1 cellular context compared by ENCODE assay signal in the genomic region with DNA sequence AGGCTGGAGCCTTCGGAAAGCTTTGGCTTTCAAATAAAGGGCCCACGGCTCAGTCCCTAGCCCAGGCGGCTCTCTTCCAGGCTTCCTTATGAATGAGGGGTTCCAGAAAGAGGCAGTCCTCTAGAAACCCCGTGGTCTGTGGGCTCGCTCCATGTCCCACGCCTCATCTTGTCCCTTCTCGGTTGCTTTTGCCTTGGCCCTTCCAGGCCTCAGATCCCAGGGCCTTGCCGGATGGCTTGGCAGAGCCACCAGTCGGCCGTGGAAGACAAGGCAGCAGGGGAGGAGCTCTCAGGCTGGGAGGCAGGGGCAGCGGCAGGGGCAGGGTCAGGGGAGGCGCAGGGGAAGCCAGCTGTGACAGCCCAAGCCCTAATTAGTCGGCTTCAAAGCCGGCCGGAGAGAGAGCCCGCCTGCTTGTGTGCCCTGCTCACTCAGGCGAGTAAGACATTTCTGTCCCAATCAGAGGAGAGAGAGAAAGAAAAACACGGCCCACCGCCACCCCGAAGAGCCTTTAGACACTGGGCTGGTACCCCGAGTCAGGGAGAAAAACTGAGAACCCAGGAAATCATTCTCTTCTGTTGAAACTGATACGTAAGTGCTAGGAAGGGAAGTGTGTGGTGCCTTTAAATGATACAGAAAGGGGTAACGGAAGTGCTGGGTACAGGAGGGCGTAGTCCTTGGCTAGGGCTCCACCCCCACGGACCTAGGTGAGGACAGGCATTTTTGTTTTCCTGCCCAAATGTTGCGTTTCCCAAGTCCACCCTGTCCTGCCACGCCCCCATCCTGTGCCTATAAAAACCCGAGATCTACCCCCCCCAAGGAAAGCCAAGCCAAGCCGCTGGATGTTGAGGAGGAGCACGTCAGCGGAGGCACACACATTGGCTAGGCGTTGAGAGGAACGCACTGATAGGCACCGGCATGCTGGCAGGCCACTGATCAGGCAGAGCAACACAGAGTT.
TF ChIP-seq lines count a peak whose summit lies in the region.

No MANE protein-coding gene starts in this region.

TF ChIP-seq in HepG2, 621 proteins besides CTCF, POLR2A, EP300 and RAD21 (continued from another document):
- TF ChIP-seq, protein P1, sequence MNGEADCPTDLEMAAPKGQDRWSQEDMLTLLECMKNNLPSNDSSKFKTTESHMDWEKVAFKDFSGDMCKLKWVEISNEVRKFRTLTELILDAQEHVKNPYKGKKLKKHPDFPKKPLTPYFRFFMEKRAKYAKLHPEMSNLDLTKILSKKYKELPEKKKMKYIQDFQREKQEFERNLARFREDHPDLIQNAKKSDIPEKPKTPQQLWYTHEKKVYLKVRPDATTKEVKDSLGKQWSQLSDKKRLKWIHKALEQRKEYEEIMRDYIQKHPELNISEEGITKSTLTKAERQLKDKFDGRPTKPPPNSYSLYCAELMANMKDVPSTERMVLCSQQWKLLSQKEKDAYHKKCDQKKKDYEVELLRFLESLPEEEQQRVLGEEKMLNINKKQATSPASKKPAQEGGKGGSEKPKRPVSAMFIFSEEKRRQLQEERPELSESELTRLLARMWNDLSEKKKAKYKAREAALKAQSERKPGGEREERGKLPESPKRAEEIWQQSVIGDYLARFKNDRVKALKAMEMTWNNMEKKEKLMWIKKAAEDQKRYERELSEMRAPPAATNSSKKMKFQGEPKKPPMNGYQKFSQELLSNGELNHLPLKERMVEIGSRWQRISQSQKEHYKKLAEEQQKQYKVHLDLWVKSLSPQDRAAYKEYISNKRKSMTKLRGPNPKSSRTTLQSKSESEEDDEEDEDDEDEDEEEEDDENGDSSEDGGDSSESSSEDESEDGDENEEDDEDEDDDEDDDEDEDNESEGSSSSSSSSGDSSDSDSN (CRISPR knock-in tag; IDR thresholded peaks at IDR 0.05) = peak; percentile 27
- no peak for TF ChIP-seq ZNF691 (CRISPR knock-in tag; IDR thresholded peaks at IDR 0.05; ENCODE audit: borderline replicate concordance, low read depth)
- TF ChIP-seq, protein P2, sequence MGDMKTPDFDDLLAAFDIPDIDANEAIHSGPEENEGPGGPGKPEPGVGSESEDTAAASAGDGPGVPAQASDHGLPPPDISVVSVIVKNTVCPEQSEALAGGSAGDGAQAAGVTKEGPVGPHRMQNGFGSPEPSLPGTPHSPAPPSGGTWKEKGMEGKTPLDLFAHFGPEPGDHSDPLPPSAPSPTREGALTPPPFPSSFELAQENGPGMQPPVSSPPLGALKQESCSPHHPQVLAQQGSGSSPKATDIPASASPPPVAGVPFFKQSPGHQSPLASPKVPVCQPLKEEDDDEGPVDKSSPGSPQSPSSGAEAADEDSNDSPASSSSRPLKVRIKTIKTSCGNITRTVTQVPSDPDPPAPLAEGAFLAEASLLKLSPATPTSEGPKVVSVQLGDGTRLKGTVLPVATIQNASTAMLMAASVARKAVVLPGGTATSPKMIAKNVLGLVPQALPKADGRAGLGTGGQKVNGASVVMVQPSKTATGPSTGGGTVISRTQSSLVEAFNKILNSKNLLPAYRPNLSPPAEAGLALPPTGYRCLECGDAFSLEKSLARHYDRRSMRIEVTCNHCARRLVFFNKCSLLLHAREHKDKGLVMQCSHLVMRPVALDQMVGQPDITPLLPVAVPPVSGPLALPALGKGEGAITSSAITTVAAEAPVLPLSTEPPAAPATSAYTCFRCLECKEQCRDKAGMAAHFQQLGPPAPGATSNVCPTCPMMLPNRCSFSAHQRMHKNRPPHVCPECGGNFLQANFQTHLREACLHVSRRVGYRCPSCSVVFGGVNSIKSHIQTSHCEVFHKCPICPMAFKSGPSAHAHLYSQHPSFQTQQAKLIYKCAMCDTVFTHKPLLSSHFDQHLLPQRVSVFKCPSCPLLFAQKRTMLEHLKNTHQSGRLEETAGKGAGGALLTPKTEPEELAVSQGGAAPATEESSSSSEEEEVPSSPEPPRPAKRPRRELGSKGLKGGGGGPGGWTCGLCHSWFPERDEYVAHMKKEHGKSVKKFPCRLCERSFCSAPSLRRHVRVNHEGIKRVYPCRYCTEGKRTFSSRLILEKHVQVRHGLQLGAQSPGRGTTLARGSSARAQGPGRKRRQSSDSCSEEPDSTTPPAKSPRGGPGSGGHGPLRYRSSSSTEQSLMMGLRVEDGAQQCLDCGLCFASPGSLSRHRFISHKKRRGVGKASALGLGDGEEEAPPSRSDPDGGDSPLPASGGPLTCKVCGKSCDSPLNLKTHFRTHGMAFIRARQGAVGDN (CRISPR knock-in tag; IDR thresholded peaks at IDR 0.05) = peak; percentile 62
- TF ChIP-seq ZNF678 (CRISPR knock-in tag; IDR thresholded peaks at IDR 0.05) = 0 out of 2 replicates have a peak, but pooled peaks have one; percentile 51
- peak; percentile 37; the same call in 1 of the 2 replicates for TF ChIP-seq TFAP4 (IDR thresholded peaks at IDR 0.05; ENCODE audit: borderline replicate concordance, low read depth)
- peak; percentile 48; the same call in 1 of the 2 replicates for TF ChIP-seq PITX1 (CRISPR knock-in tag; IDR thresholded peaks at IDR 0.05)
- no peak for TF ChIP-seq NONO (IDR thresholded peaks at IDR 0.05)
- TF ChIP-seq NONO (CRISPR knock-in tag; conservative IDR thresholded peaks at IDR 0.05) = no peak
- TF ChIP-seq NFIC (IDR thresholded peaks at IDR 0.05; ENCODE audit: low read length) = no peak
- TF ChIP-seq GABPA (IDR thresholded peaks at IDR 0.05; ENCODE audit: low read depth, low read length) = 0 out of 2 replicates have a peak, but pooled peaks have one; percentile 13
- peak; percentile 74 for TF ChIP-seq GABPA (CRISPR knock-in tag; IDR thresholded peaks at IDR 0.05; ENCODE audit: low read depth)
